22 cellular contexts compared by ENCODE assay signal in genomic region chr16:80746231-80746630, GRCh38. TPM values are rescaled to one million over a fixed set of nuclear protein-coding genes. Genes with fewer than 3 reads are reported as not detected.
DNase-seq lines count a peak whose midpoint lies in the region; ATAC-seq and TF ChIP-seq lines count a peak whose summit lies in the region.
"Had no signal": no experiment of that assay in that cellular context is flagged by ENCODE, and none has a peak within 500 bp of the region (broad histone marks: within the 10 kb centered on the region; RNA-seq: fewer than 3 reads in every experiment).

No MANE protein-coding gene starts in this region.

- H3K9me3 Mint-ChIP-seq in activated naive CD8-positive, alpha-beta T cell treated with anti-CD3 and anti-CD28 coated beads for 36 hours, result no peaks in the 10 kb centered on the region
- H3K9me3 Mint-ChIP-seq in activated naive CD8-positive, alpha-beta T cell treated with anti-CD3 and anti-CD28 coated beads, Interleukin-2, amount 50 U/mL, for 24 hours, result peaks cover 11% of the 10 kb centered on the region

- no peak for TF ChIP-seq CTCF in fibroblast of pulmonary artery (IDR thresholded peaks at IDR 0.05; ENCODE audit: low read length, missing control alignments)

- ATAC-seq in activated naive CD8-positive, alpha-beta T cell treated with anti-CD3 and anti-CD28 coated beads, Interleukin-2, amount 50 U/mL, for 24 hours, result no peak
- no peak for ATAC-seq in HG03139 (IDR thresholded peaks at IDR 0.05; ENCODE audit: unreplicated experiment)
- ATAC-seq: PC-3 had no signal

- no peak overlapping the region for H3K4me3 ChIP-seq in fibroblast of pulmonary artery (replicated peaks; ENCODE audit: low read depth, low read length)

- peaks cover 10% of the 10 kb centered on the region for H3K36me3 Mint-ChIP-seq in activated naive CD8-positive, alpha-beta T cell treated with anti-CD3 and anti-CD28 coated beads for 36 hours
- peaks cover 5% of the 10 kb centered on the region for H3K36me3 Mint-ChIP-seq in activated naive CD8-positive, alpha-beta T cell treated with anti-CD3 and anti-CD28 coated beads, Interleukin-2, amount 50 U/mL, for 24 hours (ENCODE audit: low read depth)

- H3K4me3 Mint-ChIP-seq in activated naive CD8-positive, alpha-beta T cell treated with anti-CD3 and anti-CD28 coated beads for 36 hours, result no peak overlapping the region
- H3K4me3 Mint-ChIP-seq in activated naive CD8-positive, alpha-beta T cell treated with anti-CD3 and anti-CD28 coated beads, Interleukin-2, amount 50 U/mL, for 24 hours, result no peak overlapping the region
- H3K4me3 Mint-ChIP-seq: CD8-positive, alpha-beta memory T cell had no signal

- H3K4me1 Mint-ChIP-seq in activated naive CD8-positive, alpha-beta T cell treated with anti-CD3 and anti-CD28 coated beads for 36 hours, result peaks cover 5% of the 10 kb centered on the region
- peaks cover 27% of the 10 kb centered on the region for H3K4me1 Mint-ChIP-seq in activated naive CD8-positive, alpha-beta T cell treated with anti-CD3 and anti-CD28 coated beads, Interleukin-2, amount 50 U/mL, for 24 hours

- DNase-seq in activated naive CD8-positive, alpha-beta T cell treated with anti-CD3 and anti-CD28 coated beads for 36 hours, result no peak
- no peak for DNase-seq in activated naive CD8-positive, alpha-beta T cell treated with anti-CD3 and anti-CD28 coated beads, Interleukin-2, amount 50 U/mL, for 24 hours
- DNase-seq in fibroblast of pulmonary artery (ENCODE audit: low read depth) (peak; percentile 16), pons (ENCODE audit: low spot score) (peak; percentile 60), AG08396 (ENCODE audit: low spot score) (no peak), putamen (ENCODE audit: low spot score) (no peak), NCI-H2171 (lab: John Stamatoyannopoulos, UW) (no peak)
- DNase-seq: ACHN; AML-193; Calu3; CD8-positive, alpha-beta memory T cell; DMS153; EL; Kasumi-1; NCI-H1694; NCI-H2081; NCI-H2171 treated with DMSO at 0.1 percent for 48 hours; NCI-H446; NCI-H526; PC-3; SHP77 had no signal

- no peaks in the 10 kb centered on the region for H3K27me3 Mint-ChIP-seq in activated naive CD8-positive, alpha-beta T cell treated with anti-CD3 and anti-CD28 coated beads for 36 hours
- no peaks in the 10 kb centered on the region for H3K27me3 Mint-ChIP-seq in activated naive CD8-positive, alpha-beta T cell treated with anti-CD3 and anti-CD28 coated beads, Interleukin-2, amount 50 U/mL, for 24 hours

- H3K27ac Mint-ChIP-seq in activated naive CD8-positive, alpha-beta T cell treated with anti-CD3 and anti-CD28 coated beads for 36 hours, result peak overlapping the region; percentile 35
- H3K27ac Mint-ChIP-seq in activated naive CD8-positive, alpha-beta T cell treated with anti-CD3 and anti-CD28 coated beads, Interleukin-2, amount 50 U/mL, for 24 hours, result no peak overlapping the region

RNA-seq across cellular contexts. Expression of gene CDYL2, which starts 58.2 kb away (rescaled TPM):
- 1 to 10 TPM; 7.4 to 9.7 TPM for total RNA-seq in activated naive CD8-positive, alpha-beta T cell treated with anti-CD3 and anti-CD28 coated beads for 36 hours

Comparison
In these comparisons a context has a peak if more than half of its experiments do, and no peak if none do; other contexts are left out.
1. DNase-seq: peak in fibroblast of pulmonary artery (single experiment) and pons (single experiment); none in activated naive CD8-positive, alpha-beta T cell treated with anti-CD3 and anti-CD28 coated beads for 36 hours (single experiment), activated naive CD8-positive, alpha-beta T cell treated with anti-CD3 and anti-CD28 coated beads, Interleukin-2, amount 50 U/mL, for 24 hours (single experiment), AG08396 (single experiment), putamen (single experiment) and NCI-H2171 (single experiment).